1 cellular context compared by ENCODE assay signal in the genomic region with DNA sequence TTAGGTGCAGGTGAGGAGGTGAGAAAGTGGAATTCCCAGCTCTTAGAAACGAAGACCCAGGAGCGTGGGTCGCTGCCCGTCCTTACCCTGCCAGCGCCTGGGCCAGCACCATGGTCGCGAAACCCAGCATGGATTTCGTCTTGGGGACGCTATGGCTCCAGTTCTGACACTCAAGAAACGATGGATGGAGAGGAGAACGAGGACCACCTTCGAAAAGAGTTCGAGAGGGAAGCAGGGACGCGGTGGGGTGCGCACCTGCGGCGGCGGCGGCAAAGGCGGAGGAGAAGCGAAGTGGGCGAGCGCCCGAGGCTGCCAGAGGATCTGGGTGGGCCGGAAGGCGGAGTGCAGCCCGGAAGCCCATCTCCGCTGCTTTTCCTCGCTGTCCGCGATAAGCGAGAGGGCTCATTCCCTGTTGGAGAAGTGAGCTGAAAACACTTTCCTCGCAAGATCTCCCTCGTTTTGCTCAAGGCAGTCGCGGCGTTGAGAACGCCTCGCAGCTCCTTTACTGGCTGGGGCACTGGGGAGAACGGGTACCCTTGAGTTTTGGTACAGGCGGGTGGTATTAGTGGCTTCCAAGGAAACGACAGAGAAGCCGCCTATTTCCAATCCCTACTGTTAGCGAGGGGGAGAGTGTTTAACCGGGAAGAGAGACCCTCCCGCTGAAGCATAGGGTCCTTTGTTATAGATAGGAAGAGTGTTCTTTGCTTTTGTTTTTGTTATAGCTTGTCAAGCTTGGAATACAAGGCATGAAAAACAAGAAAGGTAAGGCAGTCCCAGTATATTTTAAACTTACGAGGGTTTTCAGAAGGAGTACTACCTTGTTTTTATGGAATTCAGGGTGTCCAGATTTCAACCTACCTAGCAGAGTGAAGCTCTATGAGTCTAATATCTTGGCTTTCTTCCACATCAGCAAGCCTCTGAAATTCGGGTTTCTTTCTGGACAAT.
TF ChIP-seq lines count a peak whose summit lies in the region.

No MANE protein-coding gene starts in this region.

TF ChIP-seq in H1, 55 proteins besides CTCF, POLR2A, EP300 and RAD21:
- TF ChIP-seq TAF1 (IDR thresholded peaks at IDR 0.05; ENCODE audit: low read depth, low read length): no peak
- TF ChIP-seq CREB1 (IDR thresholded peaks at IDR 0.05): no peak
- TF ChIP-seq, protein P1, sequence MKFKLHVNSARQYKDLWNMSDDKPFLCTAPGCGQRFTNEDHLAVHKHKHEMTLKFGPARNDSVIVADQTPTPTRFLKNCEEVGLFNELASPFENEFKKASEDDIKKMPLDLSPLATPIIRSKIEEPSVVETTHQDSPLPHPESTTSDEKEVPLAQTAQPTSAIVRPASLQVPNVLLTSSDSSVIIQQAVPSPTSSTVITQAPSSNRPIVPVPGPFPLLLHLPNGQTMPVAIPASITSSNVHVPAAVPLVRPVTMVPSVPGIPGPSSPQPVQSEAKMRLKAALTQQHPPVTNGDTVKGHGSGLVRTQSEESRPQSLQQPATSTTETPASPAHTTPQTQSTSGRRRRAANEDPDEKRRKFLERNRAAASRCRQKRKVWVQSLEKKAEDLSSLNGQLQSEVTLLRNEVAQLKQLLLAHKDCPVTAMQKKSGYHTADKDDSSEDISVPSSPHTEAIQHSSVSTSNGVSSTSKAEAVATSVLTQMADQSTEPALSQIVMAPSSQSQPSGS (IDR thresholded peaks at IDR 0.05; ENCODE audit: low read length): no peak
- no peak for TF ChIP-seq SRF (IDR thresholded peaks at IDR 0.05; ENCODE audit: low read depth, low read length)
- no peak for TF ChIP-seq RXRA (IDR thresholded peaks at IDR 0.05; ENCODE audit: insufficient read depth, low read depth, low read length)
- TF ChIP-seq SIN3A (conservative IDR thresholded peaks at IDR 0.05 in 1 of 2, IDR thresholded peaks at IDR 0.05 in 1 of 2; ENCODE audit: low read depth in 1 of 2, low read length in 2 of 2): no peak
- TF ChIP-seq, protein P2, sequence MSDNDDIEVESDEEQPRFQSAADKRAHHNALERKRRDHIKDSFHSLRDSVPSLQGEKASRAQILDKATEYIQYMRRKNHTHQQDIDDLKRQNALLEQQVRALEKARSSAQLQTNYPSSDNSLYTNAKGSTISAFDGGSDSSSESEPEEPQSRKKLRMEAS (IDR thresholded peaks at IDR 0.05): 0 out of 2 replicates have a peak, but pooled peaks have one; percentile 7
- TF ChIP-seq, protein P3, sequence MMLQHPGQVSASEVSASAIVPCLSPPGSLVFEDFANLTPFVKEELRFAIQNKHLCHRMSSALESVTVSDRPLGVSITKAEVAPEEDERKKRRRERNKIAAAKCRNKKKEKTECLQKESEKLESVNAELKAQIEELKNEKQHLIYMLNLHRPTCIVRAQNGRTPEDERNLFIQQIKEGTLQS (IDR thresholded peaks at IDR 0.05; ENCODE audit: insufficient read depth, low read depth, low read length): no peak
- peak; percentile 76; the same call in 1 of the 2 replicates for TF ChIP-seq RBBP5 (IDR thresholded peaks at IDR 0.05; ENCODE audit: borderline replicate concordance, low read depth, low read length)
- no peak for TF ChIP-seq PHF8 (conservative IDR thresholded peaks at IDR 0.05; ENCODE audit: low read depth, low read length)
- no peak for TF ChIP-seq TEAD4 (IDR thresholded peaks at IDR 0.05; ENCODE audit: low read depth, low read length)
- TF ChIP-seq SP2 (IDR thresholded peaks at IDR 0.05; ENCODE audit: low read length): no peak
- TF ChIP-seq JUND (IDR thresholded peaks at IDR 0.05; ENCODE audit: low read length): no peak
- TF ChIP-seq SAP30 (IDR thresholded peaks at IDR 0.05; ENCODE audit: insufficient read depth, insufficient replicate concordance, low read length): no peak
- TF ChIP-seq TAF7 (optimal IDR thresholded peaks at IDR 0.05; ENCODE audit: borderline replicate concordance, low read depth, low read length): no peak
- TF ChIP-seq, protein P4, sequence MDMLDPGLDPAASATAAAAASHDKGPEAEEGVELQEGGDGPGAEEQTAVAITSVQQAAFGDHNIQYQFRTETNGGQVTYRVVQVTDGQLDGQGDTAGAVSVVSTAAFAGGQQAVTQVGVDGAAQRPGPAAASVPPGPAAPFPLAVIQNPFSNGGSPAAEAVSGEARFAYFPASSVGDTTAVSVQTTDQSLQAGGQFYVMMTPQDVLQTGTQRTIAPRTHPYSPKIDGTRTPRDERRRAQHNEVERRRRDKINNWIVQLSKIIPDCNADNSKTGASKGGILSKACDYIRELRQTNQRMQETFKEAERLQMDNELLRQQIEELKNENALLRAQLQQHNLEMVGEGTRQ (IDR thresholded peaks at IDR 0.05; ENCODE audit: low read length): no peak
- TF ChIP-seq MAFK (IDR thresholded peaks at IDR 0.05; ENCODE audit: low read depth, low read length): no peak
- no peak for TF ChIP-seq BACH1 (IDR thresholded peaks at IDR 0.05; ENCODE audit: low read length)
- no peak for TF ChIP-seq GTF2F1 (IDR thresholded peaks at IDR 0.05; ENCODE audit: borderline replicate concordance, low read depth, low read length)
- no peak for TF ChIP-seq TCF12 (IDR thresholded peaks at IDR 0.05; ENCODE audit: low read depth, low read length)
- TF ChIP-seq KDM4A (IDR thresholded peaks at IDR 0.05; ENCODE audit: low read depth, low read length, severe bottlenecking): peak; percentile 74
- no peak for TF ChIP-seq NRF1 (IDR thresholded peaks at IDR 0.05; ENCODE audit: low read depth, low read length)
- TF ChIP-seq SUZ12 (IDR thresholded peaks at IDR 0.05; ENCODE audit: low read length): peak; percentile 99
- no peak for TF ChIP-seq ASH2L (IDR thresholded peaks at IDR 0.05; ENCODE audit: low read length)
- no peak for TF ChIP-seq HDAC2 (IDR thresholded peaks at IDR 0.05; ENCODE audit: borderline replicate concordance in 1 of 2, low read depth in 2 of 2, low read length in 2 of 2)
- no peak for TF ChIP-seq NANOG (IDR thresholded peaks at IDR 0.05; ENCODE audit: insufficient read depth, low read depth, low read length, poor library complexity, severe bottlenecking)
- TF ChIP-seq FOSL1 (IDR thresholded peaks at IDR 0.05; ENCODE audit: insufficient read depth, low read depth, low read length): no peak
- no peak for TF ChIP-seq BRCA1 (IDR thresholded peaks at IDR 0.05; ENCODE audit: low read depth, low read length)
- no peak for TF ChIP-seq CHD1 (IDR thresholded peaks at IDR 0.05; ENCODE audit: low read depth, low read length)
- TF ChIP-seq KDM1A (IDR thresholded peaks at IDR 0.05; ENCODE audit: borderline replicate concordance, low read length): no peak
- TF ChIP-seq CHD7 (IDR thresholded peaks at IDR 0.05; ENCODE audit: insufficient replicate concordance, low read length): no peak
- no peak for TF ChIP-seq CBX5 (IDR thresholded peaks at IDR 0.05; ENCODE audit: low read depth, low read length)
- TF ChIP-seq BCL11A (IDR thresholded peaks at IDR 0.05; ENCODE audit: low read depth in 2 of 2, low read length in 2 of 2): no peak
- TF ChIP-seq E2F6 (IDR thresholded peaks at IDR 0.05): peak; percentile 50; the same call in 1 of the 2 replicates
- no peak for TF ChIP-seq CEBPB (IDR thresholded peaks at IDR 0.05; ENCODE audit: low read depth, low read length)
- no peak for TF ChIP-seq POU5F1 (IDR thresholded peaks at IDR 0.05; ENCODE audit: low read depth, low read length)
- TF ChIP-seq POLR2AphosphoS5 (IDR thresholded peaks at IDR 0.05; ENCODE audit: low read depth, low read length): no peak
- TF ChIP-seq SP1 (IDR thresholded peaks at IDR 0.05; ENCODE audit: low read depth, low read length): no peak
- no peak for TF ChIP-seq GABPA (IDR thresholded peaks at IDR 0.05; ENCODE audit: borderline replicate concordance, insufficient read depth, low read length)
- TF ChIP-seq JUN (IDR thresholded peaks at IDR 0.05; ENCODE audit: low read depth, low read length): no peak
- no peak for TF ChIP-seq EGR1 (IDR thresholded peaks at IDR 0.05; ENCODE audit: borderline replicate concordance, low read depth, low read length)
- no peak for TF ChIP-seq ZNF274 (IDR thresholded peaks at IDR 0.05; ENCODE audit: borderline replicate concordance, extremely low read depth, low read length)
- no peak for TF ChIP-seq HDAC6 (IDR thresholded peaks at IDR 0.05; ENCODE audit: low read depth, low read length)
- TF ChIP-seq CHD2 (IDR thresholded peaks at IDR 0.05; ENCODE audit: low read length): no peak
- no peak for TF ChIP-seq SIX5 (IDR thresholded peaks at IDR 0.05; ENCODE audit: low read depth, low read length)
- TF ChIP-seq CBX8 (IDR thresholded peaks at IDR 0.05; ENCODE audit: borderline replicate concordance, low read depth, low read length): 0 out of 2 replicates have a peak, but pooled peaks have one; percentile 19
- TF ChIP-seq KDM5A (IDR thresholded peaks at IDR 0.05; ENCODE audit: low read length): no peak
- TF ChIP-seq CTBP2 (IDR thresholded peaks at IDR 0.05; ENCODE audit: borderline replicate concordance, insufficient read depth, insufficient read length, low read length): peak; percentile 75
- peak; percentile 66 for TF ChIP-seq RNF2 (IDR thresholded peaks at IDR 0.05; ENCODE audit: borderline replicate concordance, low read depth, low read length, missing control alignments, poor library complexity, severe bottlenecking)
- peak; percentile 93 for TF ChIP-seq EZH2 (IDR thresholded peaks at IDR 0.05; ENCODE audit: low read depth, low read length, severe bottlenecking)
- no peak for TF ChIP-seq SIRT6 (IDR thresholded peaks at IDR 0.05; ENCODE audit: low read length)
- TF ChIP-seq RFX5 (IDR thresholded peaks at IDR 0.05; ENCODE audit: borderline replicate concordance, low read depth, low read length): no peak
- no peak for TF ChIP-seq TBP (IDR thresholded peaks at IDR 0.05; ENCODE audit: low read depth, low read length)
- no peak for TF ChIP-seq SP4 (IDR thresholded peaks at IDR 0.05; ENCODE audit: low read length)
- TF ChIP-seq YY1 (IDR thresholded peaks at IDR 0.05; ENCODE audit: low read depth, low read length): no peak
